Comparison of ENCODE assay signal across 21 cellular contexts in genomic region chr16:24699151-24699723, GRCh38.
"Had no signal": no experiment of that assay in that cellular context is flagged by ENCODE, and none has a peak within 500 bp of the region (broad histone marks: within the 10 kb centered on the region; RNA-seq: fewer than 3 reads in every experiment).

No MANE protein-coding gene starts in this region.

- H3K36me3 ChIP-seq: adrenal gland, heart right ventricle, neutrophil, pancreas, tibial nerve, WERI-Rb-1 had no signal

- H3K27me3 ChIP-seq: adrenal gland, heart right ventricle, pancreas, tibial nerve had no signal

- H3K27ac ChIP-seq: adrenal gland, neutrophil, pancreas, WERI-Rb-1 had no signal

- H3K9me3 ChIP-seq: adrenal gland, neutrophil, pancreas, tibial nerve had no signal

- ATAC-seq: activated T-helper 17 cell treated with anti-CD3 and anti-CD28 coated beads, Interleukin-2, amount 50 U/mL, for 72 hours; heart right ventricle; left colon; pancreas; sciatic nerve; SK-N-SH treated with all-trans-retinoic acid at 6 μM for 48 hours; T-cell had no signal

- FAIRE-seq: bronchial epithelial cell, keratinocyte, pancreas had no signal

- DNase-seq: activated CD4-positive, alpha-beta T cell treated with anti-CD3 and anti-CD28 coated beads, Interleukin-2, amount 50 U/mL, for 1 hour; activated CD4-positive, CD25-positive, alpha-beta regulatory T cell treated with anti-CD3 and anti-CD28 coated beads, Interleukin-2, amount 50 U/mL, for 72 hours; activated T-cell treated with anti-CD3 and anti-CD28 coated beads, Interleukin-2, amount 50 U/mL, for 1 hour; adrenal gland; cortex of kidney; endodermal cell; heart right ventricle; left colon; pancreas; stimulated activated CD4-positive, alpha-beta T cell treated with anti-CD3 and anti-CD28 coated beads, Interleukin-2, amount 100 ng/mL, for 48 hours; stimulated activated naive CD4-positive, alpha-beta T cell treated with Interleukin-2 at 50 U/mL for 16 hours; substantia nigra; T-cell; WERI-Rb-1 had no signal

- H3K4me3 ChIP-seq: adrenal gland, heart right ventricle, pancreas, tibial nerve had no signal
